Comparison of ENCODE assay signal across 22 cellular contexts in the genomic region with DNA sequence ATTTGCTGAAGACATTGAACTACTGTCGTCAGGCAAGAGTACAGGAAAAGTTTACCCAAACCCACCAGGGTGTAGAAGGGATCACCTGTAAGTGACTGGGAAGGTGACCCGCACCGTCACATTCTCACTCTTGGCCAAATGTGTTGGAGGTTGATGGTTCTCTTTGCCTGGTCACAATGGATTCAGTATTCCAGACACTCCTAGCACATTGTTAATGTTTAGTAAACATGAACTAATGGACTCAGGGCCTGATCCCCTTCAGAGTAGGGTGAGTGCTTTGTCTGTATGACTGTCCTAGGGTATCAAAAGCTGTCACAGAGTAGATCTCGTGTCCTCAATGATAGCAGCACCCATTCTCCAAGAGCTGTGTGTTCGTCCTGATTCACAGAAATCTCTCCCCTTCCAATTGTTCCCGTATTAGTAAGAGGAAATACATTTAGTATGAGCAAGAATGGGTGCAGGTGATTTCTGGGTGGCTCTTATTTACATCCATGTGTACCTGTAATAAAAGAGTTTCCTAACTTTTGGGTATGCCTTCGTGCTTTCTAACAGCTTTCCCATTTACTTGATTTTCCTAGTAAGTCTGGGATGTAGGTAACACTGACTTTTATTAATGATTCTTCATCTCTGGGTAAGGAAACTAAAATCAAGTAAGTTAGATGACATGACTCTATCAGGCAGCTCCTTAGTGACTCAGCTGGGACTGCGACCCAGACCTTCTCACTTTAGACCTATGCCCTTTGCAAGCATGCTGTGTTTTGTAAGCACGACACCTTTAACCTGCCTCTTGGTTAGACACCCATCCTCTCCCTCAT. TPM values are rescaled to one million over a fixed set of nuclear protein-coding genes. Genes with fewer than 3 reads are reported as not detected.
DNase-seq lines count a peak whose midpoint lies in the region; ATAC-seq and TF ChIP-seq lines count a peak whose summit lies in the region.
"Had no signal": no experiment of that assay in that cellular context is flagged by ENCODE, and none has a peak within 500 bp of the region (broad histone marks: within the 10 kb centered on the region; RNA-seq: fewer than 3 reads in every experiment).

No MANE protein-coding gene starts in this region.

- no peak overlapping the region for H3K9ac ChIP-seq in OCI-LY1 (ENCODE audit: low read length)

- intact Hi-C loops in aorta (cut with DNase I): loop anchor here in 1 of 2 donors (5.0 kb wide), 1 partner anchor 50 kb away; no protein-coding TSS in a partner anchor

- H2AFZ ChIP-seq in OCI-LY1 (ENCODE audit: low read length): no peak overlapping the region
- H2AFZ ChIP-seq: GM23338 had no signal

- H3F3A ChIP-seq in OCI-LY1 (ENCODE audit: insufficient read depth, low read length): no peaks in the 10 kb centered on the region

- H3K4me1 ChIP-seq in OCI-LY1 (ENCODE audit: insufficient read depth, low read length, severe bottlenecking) (peaks cover 56% of the 10 kb centered on the region), aorta (ENCODE audit: control insufficient read depth in 1 of 2, insufficient read depth in 2 of 2, low read length in 2 of 2) (peaks cover 5 to 12% of the 10 kb centered on the region in 2 donors)

- peak overlapping the region; percentile 76 for H3K4me2 ChIP-seq in OCI-LY1 (ENCODE audit: low read length)
- H3K4me2 ChIP-seq: GM23338 had no signal

- no peaks in the 10 kb centered on the region for H3K27me3 ChIP-seq in AG04450 (ENCODE audit: control insufficient read depth, insufficient read depth, low read length)
- H3K27me3 ChIP-seq in OCI-LY1 (ENCODE audit: insufficient read depth, low read length): no peaks in the 10 kb centered on the region
- H3K27me3 ChIP-seq in aorta (ENCODE audit: control insufficient read depth in 1 of 2, insufficient read depth in 2 of 2, low read length in 1 of 2): no peaks in the 10 kb centered on the region
- H3K27me3 ChIP-seq: left lung, MG63 had no signal

- no peaks in the 10 kb centered on the region for H3K9me2 ChIP-seq in OCI-LY1 (ENCODE audit: low read depth, low read length)

- CTCF ChIA-PET in AG04450 (lab: Charles Lee): interaction anchor here (1.7 kb wide), 1 partner anchor 181 kb away, joined by 5 read pairs; no protein-coding TSS in a partner anchor

- TF ChIP-seq CTCF in AG04450 (IDR thresholded peaks at IDR 0.05; ENCODE audit: low read depth, low read length) (no peak), OCI-LY1 (IDR thresholded peaks at IDR 0.05; ENCODE audit: low read length) (no peak), epithelial cell of esophagus (IDR thresholded peaks at IDR 0.05; ENCODE audit: insufficient read depth, low read depth, low read length, missing control alignments) (no peak), mesothelial cell of epicardium (IDR thresholded peaks at IDR 0.05; ENCODE audit: unreplicated experiment) (no peak)

- no peaks in the 10 kb centered on the region for H3K27me3 Mint-ChIP-seq in mesothelial cell of epicardium (ENCODE audit: low read depth)
- H3K27me3 Mint-ChIP-seq: activated T-cell treated with anti-CD3 and anti-CD28 coated beads, Interleukin-2, amount 50 U/mL, for 24 hours had no signal

- H3K27ac ChIP-seq in AG04450 (ENCODE audit: low read depth, low read length): no peak overlapping the region
- H3K27ac ChIP-seq in OCI-LY1 (ENCODE audit: low read depth, low read length, poor library complexity, severe bottlenecking): no peak overlapping the region
- H3K27ac ChIP-seq in aorta (ENCODE audit: low read depth in 1 of 2, low read length in 2 of 2): no peak overlapping the region
- H3K27ac ChIP-seq: left lung had no signal

- peaks cover 5% of the 10 kb centered on the region; the same call in 1 of the 2 replicates for H3K36me3 ChIP-seq in OCI-LY1 (ENCODE audit: insufficient read depth, low read length)
- no peaks in the 10 kb centered on the region for H3K36me3 ChIP-seq in aorta (ENCODE audit: control insufficient read depth in 1 of 2, insufficient read depth in 2 of 2, low read length in 1 of 2)
- H3K36me3 ChIP-seq: left lung, MG63 had no signal

- H3K4me1 Mint-ChIP-seq in mesothelial cell of epicardium: peaks cover 53% of the 10 kb centered on the region

- H3K9me3 ChIP-seq in AG04450 (ENCODE audit: control insufficient read depth, insufficient read depth, low read length) (peaks cover 9% of the 10 kb centered on the region; the same call in 1 of the 2 replicates), OCI-LY1 (ENCODE audit: low read length) (no peaks in the 10 kb centered on the region), aorta (ENCODE audit: control insufficient read depth, low read length) (no peaks in the 10 kb centered on the region)
- H3K9me3 ChIP-seq: left lung, MG63 had no signal

- no peak for DNase-seq in AG04450 (ENCODE audit: low read depth, low spot score)
- peak; percentile 75 for DNase-seq in epithelial cell of esophagus (ENCODE audit: low read depth)
- DNase-seq in mesothelial cell of epicardium (ENCODE audit: low spot score in 2 of 2, unreplicated experiment in 2 of 2): no peak
- DNase-seq in aorta: no peak
- no peak for DNase-seq in DMS 273 treated with DMSO at 0.1 percent for 48 hours (lab: John Stamatoyannopoulos, UW)
- DNase-seq in NK-92 treated with Interleukin-12 subunit alpha and Interleukin-12 subunit beta, amount 100 ng/mL, for 24 hours (lab: John Stamatoyannopoulos, UW): no peak
- DNase-seq: activated CD4-positive, CD25-positive, alpha-beta regulatory T cell; activated CD8-positive, alpha-beta T cell treated with anti-CD3 and anti-CD28 coated beads, Interleukin-2, amount 10 ng/mL, durations not matched to agents 7 days and 5 days; activated naive CD4-positive, alpha-beta T cell treated with anti-CD3 and anti-CD28 coated beads, Interleukin-2, amount 10 ng/mL, durations not matched to agents 7 days and 5 days; activated T-cell treated with anti-CD3 and anti-CD28 coated beads, Interleukin-2, amount 50 U/mL, for 24 hours; anterior cingulate cortex; cerebellar nuclear complex; left lung; MG63; NCI-H146; NCI-H748 treated with DMSO at 0.1 percent for 48 hours; T1000 had no signal

- H3K36me3 Mint-ChIP-seq in mesothelial cell of epicardium: peaks cover 5% of the 10 kb centered on the region
- H3K36me3 Mint-ChIP-seq: activated naive CD4-positive, alpha-beta T cell treated with anti-CD3 and anti-CD28 coated beads, Interleukin-2, amount 10 ng/mL, durations not matched to agents 7 days and 5 days had no signal

- ATAC-seq in aorta (ENCODE audit: low FRiP score): no peak
- no peak for ATAC-seq in GM19397 (IDR thresholded peaks at IDR 0.05; ENCODE audit: unreplicated experiment)
- ATAC-seq: activated CD8-positive, alpha-beta T cell treated with anti-CD3 and anti-CD28 coated beads, Interleukin-2, amount 10 ng/mL, durations not matched to agents 7 days and 5 days; GM23338; left lung had no signal

- H4K20me1 ChIP-seq in OCI-LY1 (ENCODE audit: insufficient read depth, low read length): no peaks in the 10 kb centered on the region

- peak overlapping the region; percentile 79 for H3K4me3 Mint-ChIP-seq in mesothelial cell of epicardium
- H3K4me3 Mint-ChIP-seq: activated CD8-positive, alpha-beta T cell treated with anti-CD3 and anti-CD28 coated beads, Interleukin-2, amount 10 ng/mL, durations not matched to agents 7 days and 5 days; activated naive CD4-positive, alpha-beta T cell treated with anti-CD3 and anti-CD28 coated beads, Interleukin-2, amount 10 ng/mL, durations not matched to agents 7 days and 5 days; activated T-cell treated with anti-CD3 and anti-CD28 coated beads, Interleukin-2, amount 50 U/mL, for 24 hours; GM23338 had no signal

- POLR2A ChIA-PET in AG04450 (lab: Yijun Ruan, JAX): no interaction called here

- H3K79me2 ChIP-seq in OCI-LY1 (ENCODE audit: insufficient read depth, low read length): peaks cover 23% of the 10 kb centered on the region; the same call in 1 of the 2 replicates

- WGBS in aorta, 2 donors: 80 to 89% methylated on average over 9 of the region's 9 CpGs

- peak overlapping the region; percentile 23 for H3K4me3 ChIP-seq in AG04450 (ENCODE audit: low read depth, low read length)
- H3K4me3 ChIP-seq in OCI-LY1 (ENCODE audit: low read depth, low read length, poor library complexity, severe bottlenecking): peak overlapping the region; percentile 67
- H3K4me3 ChIP-seq in epithelial cell of esophagus (ENCODE audit: low read length): no peak overlapping the region
- peak overlapping the region in 1 of 2 donors; percentile 9 for H3K4me3 ChIP-seq in aorta (ENCODE audit: low read length in 2 of 2)
- H3K4me3 ChIP-seq: GM23338, left lung, MG63 had no signal

- no peak overlapping the region for H3K27ac Mint-ChIP-seq in mesothelial cell of epicardium
- H3K27ac Mint-ChIP-seq: activated CD8-positive, alpha-beta T cell treated with anti-CD3 and anti-CD28 coated beads, Interleukin-2, amount 10 ng/mL, durations not matched to agents 7 days and 5 days; activated naive CD4-positive, alpha-beta T cell treated with anti-CD3 and anti-CD28 coated beads, Interleukin-2, amount 10 ng/mL, durations not matched to agents 7 days and 5 days; activated T-cell treated with anti-CD3 and anti-CD28 coated beads, Interleukin-2, amount 50 U/mL, for 24 hours; CD14-positive monocyte; GM23338 had no signal

- no peaks in the 10 kb centered on the region for H3K9me3 Mint-ChIP-seq in mesothelial cell of epicardium
- H3K9me3 Mint-ChIP-seq: activated naive CD4-positive, alpha-beta T cell treated with anti-CD3 and anti-CD28 coated beads, Interleukin-2, amount 10 ng/mL, durations not matched to agents 7 days and 5 days; activated T-cell treated with anti-CD3 and anti-CD28 coated beads, Interleukin-2, amount 50 U/mL, for 24 hours; GM23338; IgD-negative memory B cell had no signal

RNA-seq across cellular contexts. Expression of a gene that starts 4.7 kb away (rescaled TPM):
- polyA plus RNA-seq in AG04450 (2011; rRNA removed): 21.1 and 22.7 TPM in 2 replicates
- 20.0 and 22.8 TPM in 2 replicates for polyA minus RNA-seq in AG04450 (2011; rRNA and poly(A)+ RNA removed)
- 18.0 to 21.8 TPM (median 20.1 TPM) in 3 replicates for total RNA-seq in mesothelial cell of epicardium
- total RNA-seq in aorta: 10 to 100 TPM; 14.4 to 15.4 TPM
- polyA plus RNA-seq in aorta: 100 to 1,000 TPM in 1 of 2 donors, 10 to 100 TPM in 1; 12.4 to 100 TPM
